In genomic region chr10:17234541-17234940, GRCh38 we compare ENCODE assay signal across 12 cellular contexts. TPM values are rescaled to one million over a fixed set of nuclear protein-coding genes. Genes with fewer than 3 reads are reported as not detected.
DNase-seq lines count a peak whose midpoint lies in the region; ATAC-seq and TF ChIP-seq lines count a peak whose summit lies in the region.
"Had no signal": no experiment of that assay in that cellular context is flagged by ENCODE, and none has a peak within 500 bp of the region (broad histone marks: within the 10 kb centered on the region; RNA-seq: fewer than 3 reads in every experiment).

No MANE protein-coding gene starts in this region.

- H3K36me3 ChIP-seq in tibial artery: peaks cover 75 to 76% (median 76%) of the 10 kb centered on the region in 3 donors

- H3K4me3 ChIP-seq in tibial artery: peak overlapping the region; percentile 83 to 93

- CTCF ChIA-PET in activated CD8-positive, alpha-beta memory T cell treated with anti-CD3 and anti-CD28 coated beads, Interleukin-2, amount 10 ng/mL, durations not matched to agents 7 days and 5 days (lab: Charles Lee): interaction anchor here (1.0 to 1.3 kb wide), 3 partner anchors 36 to 390 kb away, joined by 3 read pairs; no protein-coding TSS in a partner anchor

- H3K27me3 Mint-ChIP-seq in activated CD8-positive, alpha-beta memory T cell treated with anti-CD3 and anti-CD28 coated beads, Interleukin-2, amount 10 ng/mL, durations not matched to agents 7 days and 5 days: no peaks in the 10 kb centered on the region
- H3K27me3 Mint-ChIP-seq in activated naive CD8-positive, alpha-beta T cell treated with anti-CD3 and anti-CD28 coated beads, Interleukin-2, amount 50 U/mL, for 24 hours: no peaks in the 10 kb centered on the region
- no peaks in the 10 kb centered on the region for H3K27me3 Mint-ChIP-seq in memory B cell

- H3K9me3 Mint-ChIP-seq in activated CD8-positive, alpha-beta memory T cell treated with anti-CD3 and anti-CD28 coated beads, Interleukin-2, amount 10 ng/mL, durations not matched to agents 7 days and 5 days (ENCODE audit: low read depth): no peaks in the 10 kb centered on the region
- H3K9me3 Mint-ChIP-seq in activated naive CD8-positive, alpha-beta T cell treated with anti-CD3 and anti-CD28 coated beads, Interleukin-2, amount 50 U/mL, for 24 hours: no peaks in the 10 kb centered on the region
- no peaks in the 10 kb centered on the region for H3K9me3 Mint-ChIP-seq in memory B cell

- H3K4me1 ChIP-seq in tibial artery: peaks cover 0 to 76% (median 38%) of the 10 kb centered on the region in 4 donors

- no peaks in the 10 kb centered on the region for H3K27me3 ChIP-seq in tibial artery

- no peak for DNase-seq in activated CD8-positive, alpha-beta memory T cell treated with anti-CD3 and anti-CD28 coated beads, Interleukin-2, amount 10 ng/mL, durations not matched to agents 7 days and 5 days
- DNase-seq in activated CD8-positive, alpha-beta memory T cell treated with anti-CD3 and anti-CD28 coated beads for 24 hours: no peak
- DNase-seq in activated naive CD8-positive, alpha-beta T cell treated with anti-CD3 and anti-CD28 coated beads, Interleukin-2, amount 50 U/mL, for 24 hours: no peak
- DNase-seq in memory B cell (ENCODE audit: low spot score in 2 of 2): no peak
- DNase-seq in tibial artery: no peak
- no peak for DNase-seq in central memory CD4-positive, alpha-beta T cell
- DNase-seq: activated gamma-delta T cell treated with Interleukin-2 at 50 U/mL for 16 hours, AML-193, NCI-H69, T-helper 9 cell had no signal

- ATAC-seq in activated CD8-positive, alpha-beta memory T cell treated with anti-CD3 and anti-CD28 coated beads, Interleukin-2, amount 10 ng/mL, durations not matched to agents 7 days and 5 days: no peak
- no peak for ATAC-seq in activated naive CD8-positive, alpha-beta T cell treated with anti-CD3 and anti-CD28 coated beads, Interleukin-2, amount 50 U/mL, for 24 hours
- ATAC-seq in memory B cell (ENCODE audit: low read depth): no peak
- ATAC-seq in HG02610 (IDR thresholded peaks at IDR 0.05; ENCODE audit: unreplicated experiment): no peak
- ATAC-seq in GM21367 (IDR thresholded peaks at IDR 0.05; ENCODE audit: unreplicated experiment): no peak

- H3K27ac Mint-ChIP-seq in activated CD8-positive, alpha-beta memory T cell treated with anti-CD3 and anti-CD28 coated beads, Interleukin-2, amount 10 ng/mL, durations not matched to agents 7 days and 5 days: peak overlapping the region; percentile 47
- H3K27ac Mint-ChIP-seq in activated naive CD8-positive, alpha-beta T cell treated with anti-CD3 and anti-CD28 coated beads, Interleukin-2, amount 50 U/mL, for 24 hours: peak overlapping the region; percentile 46
- H3K27ac Mint-ChIP-seq in memory B cell: peak overlapping the region; percentile 85

- TF ChIP-seq CTCF in tibial artery (IDR thresholded peaks at IDR 0.05): no peak

- peak overlapping the region; percentile 39 for H3K4me3 Mint-ChIP-seq in activated CD8-positive, alpha-beta memory T cell treated with anti-CD3 and anti-CD28 coated beads, Interleukin-2, amount 10 ng/mL, durations not matched to agents 7 days and 5 days
- peak overlapping the region; percentile 43 for H3K4me3 Mint-ChIP-seq in activated naive CD8-positive, alpha-beta T cell treated with anti-CD3 and anti-CD28 coated beads, Interleukin-2, amount 50 U/mL, for 24 hours
- no peak overlapping the region for H3K4me3 Mint-ChIP-seq in memory B cell

- no peaks in the 10 kb centered on the region for H3K9me3 ChIP-seq in tibial artery

- H3K27ac ChIP-seq in tibial artery: peak overlapping the region; percentile 72 to 100

- peaks cover 53% of the 10 kb centered on the region for H3K4me1 Mint-ChIP-seq in activated CD8-positive, alpha-beta memory T cell treated with anti-CD3 and anti-CD28 coated beads, Interleukin-2, amount 10 ng/mL, durations not matched to agents 7 days and 5 days
- peaks cover 54% of the 10 kb centered on the region for H3K4me1 Mint-ChIP-seq in activated naive CD8-positive, alpha-beta T cell treated with anti-CD3 and anti-CD28 coated beads, Interleukin-2, amount 50 U/mL, for 24 hours
- H3K4me1 Mint-ChIP-seq in memory B cell: peaks cover 8% of the 10 kb centered on the region

- intact Hi-C loops in tibial artery (cut with DNase I; ENCODE audit: low total_unique reads): no loop called here

- peaks cover 73% of the 10 kb centered on the region for H3K36me3 Mint-ChIP-seq in activated CD8-positive, alpha-beta memory T cell treated with anti-CD3 and anti-CD28 coated beads, Interleukin-2, amount 10 ng/mL, durations not matched to agents 7 days and 5 days
- H3K36me3 Mint-ChIP-seq in activated naive CD8-positive, alpha-beta T cell treated with anti-CD3 and anti-CD28 coated beads, Interleukin-2, amount 50 U/mL, for 24 hours (ENCODE audit: low read depth): peaks cover 76% of the 10 kb centered on the region
- H3K36me3 Mint-ChIP-seq in memory B cell: peaks cover 20% of the 10 kb centered on the region

RNA-seq across cellular contexts. Expression of gene VIM, which starts 6.5 kb away (rescaled TPM):
- total RNA-seq in activated CD8-positive, alpha-beta memory T cell treated with anti-CD3 and anti-CD28 coated beads, Interleukin-2, amount 10 ng/mL, durations not matched to agents 7 days and 5 days: 1,000 to 10,000 TPM; 1,771 to 2,143 TPM

RNA-seq across cellular contexts. Expression of gene TRDMT1, which starts 33.1 kb away (rescaled TPM):
- 1 to 10 TPM; 7.7 to 9.2 TPM for total RNA-seq in activated CD8-positive, alpha-beta memory T cell treated with anti-CD3 and anti-CD28 coated beads, Interleukin-2, amount 10 ng/mL, durations not matched to agents 7 days and 5 days
